3 cellular contexts compared by ENCODE assay signal in genomic region chr10:15562116-15562515, GRCh38.
"Had no signal": no experiment of that assay in that cellular context is flagged by ENCODE, and none has a peak within 500 bp of the region (broad histone marks: within the 10 kb centered on the region; RNA-seq: fewer than 3 reads in every experiment).

No MANE protein-coding gene starts in this region.

- H3K4me3 ChIP-seq: GM12878 had no signal

- DNase-seq: GDM1, GF-D8 had no signal

- ATAC-seq: GM12878 had no signal
